In the genomic region with DNA sequence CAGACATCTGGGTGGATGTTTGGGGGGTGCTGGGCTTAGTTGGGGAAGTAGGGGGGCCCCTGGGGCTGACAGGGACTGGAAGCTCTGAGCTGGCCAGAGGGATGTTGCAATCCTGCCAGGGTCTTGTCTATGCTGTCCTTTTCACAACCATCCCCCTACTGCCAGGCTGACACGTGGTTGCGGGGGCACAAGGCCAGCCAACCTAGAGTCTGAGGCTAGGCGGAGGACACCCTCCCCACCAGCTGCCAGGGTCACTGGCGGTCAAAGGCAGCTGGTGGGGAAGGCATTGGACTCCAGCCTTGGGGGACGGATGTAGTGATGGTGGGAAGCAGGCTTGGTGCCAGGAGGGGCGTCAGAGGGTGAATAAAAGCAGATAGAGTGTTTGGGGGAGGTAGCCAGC, we compare ENCODE assay signal across 10 cellular contexts. TPM values are rescaled to one million over a fixed set of nuclear protein-coding genes. Genes with fewer than 3 reads are reported as not detected.
DNase-seq lines count a peak whose midpoint lies in the region; ATAC-seq and TF ChIP-seq lines count a peak whose summit lies in the region.
"Had no signal": no experiment of that assay in that cellular context is flagged by ENCODE, and none has a peak within 500 bp of the region (broad histone marks: within the 10 kb centered on the region; RNA-seq: fewer than 3 reads in every experiment).

No MANE protein-coding gene starts in this region.

- H3K4me3 ChIP-seq in SJCRH30 = no peak overlapping the region
- no peak overlapping the region for H3K4me3 ChIP-seq in right cardiac atrium (ENCODE audit: low read length)
- H3K4me3 ChIP-seq in skeletal muscle cell (ENCODE audit: low read depth, low read length) = no peak overlapping the region
- H3K4me3 ChIP-seq: coronary artery, GM23248, hepatocyte had no signal

- H3K4me1 ChIP-seq in SJCRH30 (peaks cover 16% of the 10 kb centered on the region), right cardiac atrium (ENCODE audit: control insufficient read depth, insufficient read depth, low read length) (no peaks in the 10 kb centered on the region)

- DNase-seq in SJCRH30 = peak; percentile 79 to 82
- DNase-seq in right cardiac atrium = peak in 2 of 3 donors; percentile 65 to 87
- peak; percentile 37 for DNase-seq in skeletal muscle cell (ENCODE audit: low read depth)
- DNase-seq in NCI-H526 (lab: John Stamatoyannopoulos, UW) = no peak
- DNase-seq: GM23248, NCI-H1092 had no signal

- H3K27me3 ChIP-seq in SJCRH30 = no peaks in the 10 kb centered on the region
- H3K27me3 ChIP-seq in right cardiac atrium (ENCODE audit: control insufficient read depth, insufficient read depth) = no peaks in the 10 kb centered on the region
- H3K27me3 ChIP-seq: hepatocyte had no signal

- H3K36me3 ChIP-seq in SJCRH30 = no peaks in the 10 kb centered on the region

- H3K9me3 ChIP-seq in SJCRH30 (replicated peaks) (no peaks in the 10 kb centered on the region), right cardiac atrium (ENCODE audit: control insufficient read depth, low read length) (no peaks in the 10 kb centered on the region)

- ATAC-seq in right cardiac atrium (peak in 1 of 2 donors; percentile 28), HG02763 (IDR thresholded peaks at IDR 0.05; ENCODE audit: unreplicated experiment) (no peak), SK-N-SH treated with all-trans-retinoic acid at 6 μM for 48 hours (no peak)

- H3K27ac ChIP-seq in SJCRH30 = no peak overlapping the region
- no peak overlapping the region for H3K27ac ChIP-seq in right cardiac atrium (ENCODE audit: low read length)
- H3K27ac ChIP-seq: GM23248 had no signal

- 33% methylated on average over 6 of the region's 6 CpGs for WGBS in right cardiac atrium

- intact Hi-C loops in right cardiac atrium (cut with DNase I) = loop anchor here in 1 of 4 donors (5.0 kb wide), 1 partner anchor 34 kb away; the partner anchor contains the start of gene APOC2

TF ChIP-seq in SK-N-SH treated with all-trans-retinoic acid at 6 μM for 48 hours, 23 proteins besides CTCF, POLR2A, EP300 and RAD21:
- TF ChIP-seq ZC3H10 (CRISPR knock-in tag; IDR thresholded peaks at IDR 0.05) = no peak
- TF ChIP-seq ZNF565 (CRISPR knock-in tag; conservative IDR thresholded peaks at IDR 0.05; ENCODE audit: low read depth) = no peak
- no peak for TF ChIP-seq OSR1 (CRISPR knock-in tag; IDR thresholded peaks at IDR 0.05)
- TF ChIP-seq RARB (CRISPR knock-in tag; IDR thresholded peaks at IDR 0.05) = no peak
- TF ChIP-seq TOX (CRISPR knock-in tag; IDR thresholded peaks at IDR 0.05; ENCODE audit: borderline replicate concordance) = no peak
- TF ChIP-seq CSDC2 (CRISPR knock-in tag; IDR thresholded peaks at IDR 0.05) = no peak
- no peak for TF ChIP-seq ZFP30 (CRISPR knock-in tag; IDR thresholded peaks at IDR 0.05)
- no peak for TF ChIP-seq ARNTL (CRISPR knock-in tag; IDR thresholded peaks at IDR 0.05; ENCODE audit: borderline replicate concordance, low read depth)
- TF ChIP-seq ESRRG (CRISPR knock-in tag; IDR thresholded peaks at IDR 0.05) = no peak
- no peak for TF ChIP-seq ZFP3 (CRISPR knock-in tag; IDR thresholded peaks at IDR 0.05)
- TF ChIP-seq, protein P1, sequence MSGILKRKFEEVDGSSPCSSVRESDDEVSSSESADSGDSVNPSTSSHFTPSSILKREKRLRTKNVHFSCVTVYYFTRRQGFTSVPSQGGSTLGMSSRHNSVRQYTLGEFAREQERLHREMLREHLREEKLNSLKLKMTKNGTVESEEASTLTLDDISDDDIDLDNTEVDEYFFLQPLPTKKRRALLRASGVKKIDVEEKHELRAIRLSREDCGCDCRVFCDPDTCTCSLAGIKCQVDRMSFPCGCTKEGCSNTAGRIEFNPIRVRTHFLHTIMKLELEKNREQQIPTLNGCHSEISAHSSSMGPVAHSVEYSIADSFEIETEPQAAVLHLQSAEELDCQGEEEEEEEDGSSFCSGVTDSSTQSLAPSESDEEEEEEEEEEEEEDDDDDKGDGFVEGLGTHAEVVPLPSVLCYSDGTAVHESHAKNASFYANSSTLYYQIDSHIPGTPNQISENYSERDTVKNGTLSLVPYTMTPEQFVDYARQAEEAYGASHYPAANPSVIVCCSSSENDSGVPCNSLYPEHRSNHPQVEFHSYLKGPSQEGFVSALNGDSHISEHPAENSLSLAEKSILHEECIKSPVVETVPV (CRISPR knock-in tag; IDR thresholded peaks at IDR 0.05) = no peak
- TF ChIP-seq ZNF70 (CRISPR knock-in tag; IDR thresholded peaks at IDR 0.05) = no peak
- TF ChIP-seq TSHZ2 (CRISPR knock-in tag; IDR thresholded peaks at IDR 0.05) = no peak
- no peak for TF ChIP-seq SNAI2 (CRISPR knock-in tag; IDR thresholded peaks at IDR 0.05)
- no peak for TF ChIP-seq ZNF8 (CRISPR knock-in tag; IDR thresholded peaks at IDR 0.05)
- no peak for TF ChIP-seq GLIS3 (CRISPR knock-in tag; IDR thresholded peaks at IDR 0.05)
- TF ChIP-seq, protein P2, sequence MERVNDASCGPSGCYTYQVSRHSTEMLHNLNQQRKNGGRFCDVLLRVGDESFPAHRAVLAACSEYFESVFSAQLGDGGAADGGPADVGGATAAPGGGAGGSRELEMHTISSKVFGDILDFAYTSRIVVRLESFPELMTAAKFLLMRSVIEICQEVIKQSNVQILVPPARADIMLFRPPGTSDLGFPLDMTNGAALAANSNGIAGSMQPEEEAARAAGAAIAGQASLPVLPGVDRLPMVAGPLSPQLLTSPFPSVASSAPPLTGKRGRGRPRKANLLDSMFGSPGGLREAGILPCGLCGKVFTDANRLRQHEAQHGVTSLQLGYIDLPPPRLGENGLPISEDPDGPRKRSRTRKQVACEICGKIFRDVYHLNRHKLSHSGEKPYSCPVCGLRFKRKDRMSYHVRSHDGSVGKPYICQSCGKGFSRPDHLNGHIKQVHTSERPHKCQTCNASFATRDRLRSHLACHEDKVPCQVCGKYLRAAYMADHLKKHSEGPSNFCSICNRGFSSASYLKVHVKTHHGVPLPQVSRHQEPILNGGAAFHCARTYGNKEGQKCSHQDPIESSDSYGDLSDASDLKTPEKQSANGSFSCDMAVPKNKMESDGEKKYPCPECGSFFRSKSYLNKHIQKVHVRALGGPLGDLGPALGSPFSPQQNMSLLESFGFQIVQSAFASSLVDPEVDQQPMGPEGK (CRISPR knock-in tag; IDR thresholded peaks at IDR 0.05; ENCODE audit: borderline replicate concordance) = no peak
- no peak for TF ChIP-seq TCF4 (CRISPR knock-in tag; IDR thresholded peaks at IDR 0.05; ENCODE audit: borderline replicate concordance)
- TF ChIP-seq BACH2 (CRISPR knock-in tag; IDR thresholded peaks at IDR 0.05; ENCODE audit: borderline replicate concordance) = no peak

RNA-seq across cellular contexts. Expression of gene APOC1, which starts 1.6 kb away (rescaled TPM):
- 18.3 and 22.9 TPM in 2 replicates for total RNA-seq in SJCRH30 (2014; rRNA removed; shearing (Covaris generic))
- 1 to 10 TPM; 3.1 to 10.0 (median 6.2) TPM for total RNA-seq in right cardiac atrium
- polyA plus RNA-seq in right cardiac atrium = 15.4 TPM
- total RNA-seq: GM23248 had no signal

RNA-seq across cellular contexts. Expression of gene APOE, which starts 7.3 kb away (rescaled TPM):
- 4.5 and 6.5 TPM in 2 replicates for total RNA-seq in SJCRH30 (2014; rRNA removed; shearing (Covaris generic))
- total RNA-seq in right cardiac atrium = 10 to 100 TPM; 28.6 to 86.2 (median 82.2) TPM
- polyA plus RNA-seq in right cardiac atrium = 109 TPM

RNA-seq across cellular contexts. Expression of gene TOMM40, which starts 21.8 kb away (rescaled TPM):
- total RNA-seq in SJCRH30 (2014; rRNA removed; shearing (Covaris generic)) = 104 and 110 TPM in 2 replicates
- 10 to 100 TPM; 36.7 to 51.4 (median 46.8) TPM for total RNA-seq in right cardiac atrium
- polyA plus RNA-seq in right cardiac atrium = 38.5 TPM

RNA-seq across cellular contexts. Expression of gene APOC4, which starts 29.2 kb away (rescaled TPM):
- 0.20 TPM in 1 of 2 replicates, not detected in the other for total RNA-seq in SJCRH30 (2014; rRNA removed; shearing (Covaris generic))
- not detected for total RNA-seq in right cardiac atrium
- polyA plus RNA-seq in right cardiac atrium = not detected
- total RNA-seq: GM23248, hepatocyte had no signal
- polyA plus RNA-seq: GM23248, hepatocyte had no signal

RNA-seq across cellular contexts. Expression of gene APOC2, which starts 33.0 kb away (rescaled TPM):
- total RNA-seq in SJCRH30 (2014; rRNA removed; shearing (Covaris generic)) = not detected in 2 replicates
- total RNA-seq in right cardiac atrium = not detected
- 0.68 TPM for polyA plus RNA-seq in right cardiac atrium
- total RNA-seq: GM23248 had no signal
- polyA plus RNA-seq: GM23248 had no signal

Comparison
In these comparisons a context has a peak if more than half of its experiments do, and no peak if none do; other contexts are left out.
1. DNase-seq: peak in SJCRH30 (2 of 2), right cardiac atrium (2 of 3) and skeletal muscle cell (single experiment); none in NCI-H526 (0 of 2).